1 cellular context compared by ENCODE assay signal in genomic region chr3:153513236-153513635, GRCh38.
TF ChIP-seq lines count a peak whose summit lies in the region.

No MANE protein-coding gene starts in this region.

TF ChIP-seq in SK-N-SH treated with all-trans-retinoic acid at 6 μM for 48 hours, 23 proteins besides CTCF, POLR2A, EP300 and RAD21 (continued from another document):
- TF ChIP-seq PATZ1 (CRISPR knock-in tag; IDR thresholded peaks at IDR 0.05; ENCODE audit: borderline replicate concordance), result no peak
